ENCODE assay signal across 1 cellular context in the genomic region with DNA sequence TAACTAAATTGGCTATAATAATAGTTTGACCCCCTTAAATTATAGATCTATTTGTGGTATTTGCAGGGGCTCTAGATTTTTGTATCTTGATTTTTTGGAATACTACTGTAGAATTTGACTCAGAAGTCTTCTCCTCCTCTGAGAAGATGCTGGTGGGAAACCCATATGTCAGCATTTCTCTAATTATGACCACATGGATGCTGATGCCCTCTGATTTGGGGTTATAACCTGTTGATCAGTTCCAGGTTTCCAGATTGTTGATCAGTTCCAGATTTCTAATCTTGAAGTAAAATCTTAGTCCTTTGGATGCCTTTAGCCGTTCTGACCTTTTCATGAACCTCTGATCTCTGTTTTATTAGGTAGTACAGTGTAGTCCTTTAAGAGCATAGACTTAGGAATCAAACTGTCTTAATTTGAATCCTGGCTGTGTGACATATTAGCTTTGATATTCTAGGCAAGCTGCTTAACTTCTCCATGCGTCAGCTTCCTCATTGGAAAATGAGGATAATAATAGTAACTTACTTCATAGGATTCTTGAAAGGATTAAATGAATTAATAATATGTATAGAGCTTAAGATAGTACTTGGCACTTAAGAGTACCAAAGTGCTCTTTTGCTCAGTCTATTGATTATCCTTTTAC.
A peak's percentile ranks its signal among the peaks of the same experiment; 100 is the strongest.
TF ChIP-seq lines count a peak whose summit lies in the region.

No MANE protein-coding gene starts in this region.

TF ChIP-seq in HepG2, 621 proteins besides CTCF, POLR2A, EP300 and RAD21:
- TF ChIP-seq MAFF (IDR thresholded peaks at IDR 0.05; ENCODE audit: low read depth, low read length) (peak; percentile 71), BCL6 (CRISPR knock-in tag; IDR thresholded peaks at IDR 0.05) (no peak), ZKSCAN1 (IDR thresholded peaks at IDR 0.05; ENCODE audit: low read length) (no peak), MAFK (conservative IDR thresholded peaks at IDR 0.05 in 1 of 2, IDR thresholded peaks at IDR 0.05 in 1 of 2; ENCODE audit: low read length in 2 of 2) (peak; percentile 55 to 86)
